Comparison of ENCODE assay signal across 12 cellular contexts in the genomic region with DNA sequence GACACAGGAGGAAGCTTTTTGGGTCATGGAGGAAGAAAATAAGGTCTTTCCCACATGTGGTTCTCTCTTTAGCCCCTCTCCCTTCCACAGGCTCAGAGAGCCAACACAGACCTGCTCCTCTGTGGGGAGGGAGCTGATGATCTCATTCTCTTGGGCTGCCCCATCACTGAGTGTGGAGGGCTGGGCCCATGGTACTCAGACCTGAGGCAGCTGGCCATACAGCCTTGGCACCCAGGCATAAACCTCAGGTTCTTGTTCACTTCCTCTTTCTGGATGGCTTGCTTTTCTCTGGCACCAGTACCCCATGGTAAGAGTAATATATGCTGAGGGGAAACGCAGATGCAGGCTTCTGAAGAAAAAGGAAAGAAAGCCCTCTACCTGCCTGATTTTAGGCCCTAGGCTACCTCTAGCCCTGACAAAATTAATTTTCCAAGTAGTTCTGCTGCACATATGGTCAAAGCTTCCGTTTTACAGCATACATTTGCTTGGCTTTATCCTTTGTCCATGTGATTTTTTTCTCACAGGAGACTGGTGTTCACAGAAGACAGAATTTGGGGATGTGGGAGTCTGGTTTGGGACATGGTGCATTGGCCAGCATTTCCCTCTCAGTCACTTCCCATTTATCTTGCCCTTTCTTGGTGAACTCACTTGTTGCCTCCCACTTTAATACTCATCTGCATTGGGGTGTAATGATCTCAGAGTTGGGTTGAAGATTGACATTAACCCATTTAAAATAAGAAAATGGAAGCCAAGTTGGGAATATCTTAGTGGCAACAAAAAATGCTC. TPM values are rescaled to one million over a fixed set of nuclear protein-coding genes. Genes with fewer than 3 reads are reported as not detected.
DNase-seq lines count a peak whose midpoint lies in the region; ATAC-seq and TF ChIP-seq lines count a peak whose summit lies in the region.
"Had no signal": no experiment of that assay in that cellular context is flagged by ENCODE, and none has a peak within 500 bp of the region (broad histone marks: within the 10 kb centered on the region; RNA-seq: fewer than 3 reads in every experiment).

No MANE protein-coding gene starts in this region.

- CTCF ChIA-PET in naive thymus-derived CD4-positive, alpha-beta T cell (lab: Charles Lee): no interaction called here

- H3K36me3 Mint-ChIP-seq in naive thymus-derived CD4-positive, alpha-beta T cell: peaks cover 0 to 2% (median 0%) of the 10 kb centered on the region in 5 donors
- H3K36me3 Mint-ChIP-seq: immature natural killer cell had no signal

- intact Hi-C loops in naive thymus-derived CD4-positive, alpha-beta T cell (cut with micrococcal nuclease): no loop called here
- intact Hi-C loops in psoas muscle (cut with DNase I): no loop called here

- no peaks in the 10 kb centered on the region for H3K27me3 ChIP-seq in naive thymus-derived CD4-positive, alpha-beta T cell (ENCODE audit: control insufficient read depth in 2 of 2, insufficient read depth in 2 of 2, low read length in 2 of 2)
- peaks cover 0 to 2% (median 0%) of the 10 kb centered on the region in 3 donors for H3K27me3 ChIP-seq in psoas muscle (ENCODE audit: insufficient read depth in 3 of 3, low read length in 2 of 3)
- H3K27me3 ChIP-seq: cardiac muscle cell had no signal

- no peak overlapping the region for H3K4me3 ChIP-seq in naive thymus-derived CD4-positive, alpha-beta T cell (ENCODE audit: low read length)
- no peak overlapping the region for H3K4me3 ChIP-seq in psoas muscle
- H3K4me3 ChIP-seq: cardiac muscle cell had no signal

- 73 to 84% (median 80%) methylated on average over 2 of the region's 2 CpGs for WGBS in psoas muscle, 3 donors

- peaks cover 0 to 13% (median 0%) of the 10 kb centered on the region in 11 donors for H3K9me3 Mint-ChIP-seq in naive thymus-derived CD4-positive, alpha-beta T cell
- H3K9me3 Mint-ChIP-seq: immature natural killer cell; T-helper 1 cell treated with Interleukin-12 subunit alpha and Interleukin-12 subunit beta and Interleukin-4 antibody, amounts not matched to agents 30 μg/mL and 1 μg/mL, for 36 hours had no signal

- H3K9me3 ChIP-seq in naive thymus-derived CD4-positive, alpha-beta T cell (ENCODE audit: control insufficient read depth in 2 of 3, low read length in 3 of 3): no peaks in the 10 kb centered on the region
- H3K9me3 ChIP-seq in psoas muscle: no peaks in the 10 kb centered on the region

- no peak overlapping the region for H3K27ac Mint-ChIP-seq in naive thymus-derived CD4-positive, alpha-beta T cell
- H3K27ac Mint-ChIP-seq: immature natural killer cell; T-helper 1 cell treated with Interleukin-12 subunit alpha and Interleukin-12 subunit beta and Interleukin-4 antibody, amounts not matched to agents 30 μg/mL and 1 μg/mL, for 36 hours had no signal

- TF ChIP-seq CTCF in psoas muscle (IDR thresholded peaks at IDR 0.05): no peak

- no peaks in the 10 kb centered on the region for H3K27me3 Mint-ChIP-seq in naive thymus-derived CD4-positive, alpha-beta T cell

- H3K4me1 Mint-ChIP-seq in naive thymus-derived CD4-positive, alpha-beta T cell: peaks cover 0 to 5% (median 0%) of the 10 kb centered on the region in 7 donors
- H3K4me1 Mint-ChIP-seq: immature natural killer cell had no signal

- no peaks in the 10 kb centered on the region for H3K4me1 ChIP-seq in naive thymus-derived CD4-positive, alpha-beta T cell (ENCODE audit: control insufficient read depth in 2 of 2, insufficient read depth in 2 of 2, low read length in 2 of 2)
- H3K4me1 ChIP-seq in psoas muscle: no peaks in the 10 kb centered on the region

- ATAC-seq in GM19025 (IDR thresholded peaks at IDR 0.05; ENCODE audit: low read depth, unreplicated experiment) (peak; percentile 78), HG02870 (IDR thresholded peaks at IDR 0.05; ENCODE audit: unreplicated experiment) (peak; percentile 45), psoas muscle (no peak)
- peak; percentile 73 for ATAC-seq in naive thymus-derived CD4-positive, alpha-beta T cell

- H3K36me3 ChIP-seq in naive thymus-derived CD4-positive, alpha-beta T cell (ENCODE audit: control insufficient read depth in 2 of 3, insufficient read depth in 3 of 3, low read length in 3 of 3): no peaks in the 10 kb centered on the region
- no peaks in the 10 kb centered on the region for H3K36me3 ChIP-seq in psoas muscle (ENCODE audit: insufficient read depth in 1 of 2, low read depth in 1 of 2)
- H3K36me3 ChIP-seq: cardiac muscle cell had no signal

- POLR2A ChIA-PET in naive thymus-derived CD4-positive, alpha-beta T cell (lab: Charles Lee): no interaction called here

- H3K27ac ChIP-seq in naive thymus-derived CD4-positive, alpha-beta T cell (ENCODE audit: low read depth, low read length): no peak overlapping the region
- no peak overlapping the region for H3K27ac ChIP-seq in psoas muscle
- H3K27ac ChIP-seq: cardiac muscle cell had no signal

- DNase-seq in NCI-H2029 treated with DMSO at 0.1 percent for 48 hours (lab: John Stamatoyannopoulos, UW): peak; percentile 32
- no peak for DNase-seq in naive thymus-derived CD4-positive, alpha-beta T cell
- DNase-seq in activated CD4-positive, alpha-beta T cell treated with anti-CD3 and anti-CD28 coated beads, Interleukin-2, amount 50 U/mL, for 4 hours: no peak
- DNase-seq in activated CD4-positive, alpha-beta T cell treated with anti-CD3 and anti-CD28 coated beads for 48 hours: no peak
- no peak for DNase-seq in NCI-H446 treated with DMSO at 0.1 percent for 48 hours (lab: John Stamatoyannopoulos, UW)
- DNase-seq in psoas muscle: no peak
- DNase-seq: HCEC 1CT, immature natural killer cell had no signal

- H3K4me3 Mint-ChIP-seq in naive thymus-derived CD4-positive, alpha-beta T cell: no peak overlapping the region
- H3K4me3 Mint-ChIP-seq: immature natural killer cell; T-helper 1 cell treated with Interleukin-12 subunit alpha and Interleukin-12 subunit beta and Interleukin-4 antibody, amounts not matched to agents 30 μg/mL and 1 μg/mL, for 36 hours had no signal

RNA-seq across cellular contexts. Expression of a gene that starts 11.1 kb away (rescaled TPM):
- total RNA-seq in naive thymus-derived CD4-positive, alpha-beta T cell: 1 to 10 TPM in 1 of 5 experiments, under 1 TPM in 3, not detected in 1; 0.17 to 1.1 (median 0.30) TPM
- not detected for polyA plus RNA-seq in naive thymus-derived CD4-positive, alpha-beta T cell
- under 1 TPM in 3 of 4 donors, not detected in 1; 0.27 to 0.79 (median 0.49) TPM for total RNA-seq in psoas muscle
- polyA plus RNA-seq in psoas muscle: under 1 TPM in 2 of 3 donors, not detected in 1; 0.04 to 0.09 TPM
- total RNA-seq: cardiac muscle cell had no signal

RNA-seq across cellular contexts. Expression of a gene that starts 49.3 kb away (rescaled TPM):
- not detected for total RNA-seq in naive thymus-derived CD4-positive, alpha-beta T cell
- not detected for polyA plus RNA-seq in naive thymus-derived CD4-positive, alpha-beta T cell
- total RNA-seq in psoas muscle: under 1 TPM in 2 of 4 donors, not detected in 2; 0.04 to 0.12 TPM
- under 1 TPM; 0.01 to 0.04 (median 0.03) TPM for polyA plus RNA-seq in psoas muscle
- polyA plus RNA-seq: immature natural killer cell had no signal

Comparison
In these comparisons a context has a peak if more than half of its experiments do, and no peak if none do; other contexts are left out.
1. ATAC-seq: peak in GM19025 (single experiment), HG02870 (single experiment) and naive thymus-derived CD4-positive, alpha-beta T cell (single experiment); none in psoas muscle (0 of 4).